Comparison of ENCODE assay signal across 8 cellular contexts in the genomic region with DNA sequence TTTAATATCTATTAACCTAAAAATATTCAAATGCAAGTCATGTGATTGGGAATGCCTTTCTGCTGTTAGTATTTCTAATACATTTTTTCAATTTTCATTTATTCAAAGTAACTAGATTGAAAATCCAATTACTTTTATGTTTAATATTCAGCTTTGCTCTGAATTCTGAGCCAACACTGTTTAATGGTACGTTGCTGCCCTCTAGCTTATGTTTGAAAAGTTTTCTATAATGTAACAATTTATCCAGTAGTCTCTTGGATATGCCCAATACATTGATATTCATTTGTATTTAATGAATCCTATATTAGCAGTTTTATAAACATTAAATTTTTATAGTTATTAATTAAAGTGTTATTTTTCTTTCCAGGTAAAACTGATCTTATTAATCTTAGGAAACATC. TPM values are rescaled to one million over a fixed set of nuclear protein-coding genes. Genes with fewer than 3 reads are reported as not detected.
A peak's percentile ranks its signal among the peaks of the same experiment; 100 is the strongest.
DNase-seq lines count a peak whose midpoint lies in the region; ATAC-seq and TF ChIP-seq lines count a peak whose summit lies in the region.

No MANE protein-coding gene starts in this region.

- H3K27me3 ChIP-seq in left lung, result no peaks in the 10 kb centered on the region

- no peaks in the 10 kb centered on the region for H3K9me3 ChIP-seq in left lung

- no peak overlapping the region for H3K27ac ChIP-seq in VCaP
- H3K27ac ChIP-seq in left lung, result no peak overlapping the region

- intact Hi-C loops in left lung (cut with DNase I), result no loop called here

- peak; percentile 51 for DNase-seq in DMS53 treated with DMSO at 0.1 percent for 48 hours (lab: John Stamatoyannopoulos, UW; ENCODE audit: unreplicated experiment)
- DNase-seq in LNCaP clone FGC (ENCODE audit: low read depth), result peak; percentile 41
- DNase-seq in left lung, result no peak
- no peak for DNase-seq in HPDE6-E6E7 (ENCODE audit: extremely low spot score)
- no peak for DNase-seq in activated CD4-positive, alpha-beta T cell treated with anti-CD3 and anti-CD28 coated beads for 4 hours

- H3K4me1 ChIP-seq in left lung, result no peaks in the 10 kb centered on the region

- H3K4me3 ChIP-seq in LNCaP clone FGC (ENCODE audit: low read depth, low read length) (no peak overlapping the region), left lung (no peak overlapping the region)

- H3K36me3 ChIP-seq in left lung, result no peaks in the 10 kb centered on the region

- TF ChIP-seq CTCF in LNCaP clone FGC (IDR thresholded peaks at IDR 0.05; ENCODE audit: control insufficient read depth, extremely low read depth, insufficient read depth) (peak; percentile 47), VCaP (conservative IDR thresholded peaks at IDR 0.05) (peak; percentile 70), left lung (IDR thresholded peaks at IDR 0.05) (peak in 1 of 2 donors; percentile 19)

- ATAC-seq in left lung, result peak; percentile 71
- ATAC-seq in GM21367 (IDR thresholded peaks at IDR 0.05; ENCODE audit: unreplicated experiment), result no peak
- ATAC-seq in HG02623 (IDR thresholded peaks at IDR 0.05; ENCODE audit: unreplicated experiment), result no peak

RNA-seq across cellular contexts. Expression of a gene that starts 47.4 kb away (rescaled TPM):
- under 1 TPM in 1 of 2 donors, not detected in 1; 0.26 TPM for total RNA-seq in left lung

Comparison
In these comparisons a context has a peak if more than half of its experiments do, and no peak if none do; other contexts are left out.
1. DNase-seq: peak in DMS53 treated with DMSO at 0.1 percent for 48 hours (single experiment) and LNCaP clone FGC (single experiment); none in left lung (0 of 2), HPDE6-E6E7 (single experiment) and activated CD4-positive, alpha-beta T cell treated with anti-CD3 and anti-CD28 coated beads for 4 hours (0 of 2).